ENCODE assay signal across 7 cellular contexts in the genomic region with DNA sequence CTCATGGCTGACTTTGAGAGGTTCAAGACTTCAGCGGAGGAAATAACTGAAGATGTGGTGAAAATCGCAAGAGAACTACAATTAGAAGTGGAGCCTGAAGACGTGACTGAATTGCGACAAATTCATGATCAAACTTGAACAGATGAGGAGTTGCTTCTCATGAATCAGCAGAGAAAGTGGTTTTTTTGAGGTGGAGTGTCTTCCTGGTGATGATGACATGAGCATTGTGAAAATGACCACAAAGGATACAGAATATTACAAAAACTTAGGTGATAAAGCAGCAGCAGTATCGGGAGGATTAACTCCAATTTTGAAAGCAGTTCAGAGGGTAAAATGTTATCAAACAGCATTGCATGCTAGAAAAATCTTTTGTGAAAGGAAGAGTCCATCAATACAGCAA. TPM values are rescaled to one million over a fixed set of nuclear protein-coding genes. Genes with fewer than 3 reads are reported as not detected.
"Had no signal": no experiment of that assay in that cellular context is flagged by ENCODE, and none has a peak within 500 bp of the region (broad histone marks: within the 10 kb centered on the region; RNA-seq: fewer than 3 reads in every experiment).

No MANE protein-coding gene starts in this region.

RNA-seq across cellular contexts. Expression of a gene that starts 58.9 kb away (rescaled TPM):
- total RNA-seq: HT-29, LHCN-M2, MCF 10A, OCI-LY7, PC-3, SK-MEL-5 had no signal
- polyA plus RNA-seq: SK-N-SH had no signal
